In the genomic region with DNA sequence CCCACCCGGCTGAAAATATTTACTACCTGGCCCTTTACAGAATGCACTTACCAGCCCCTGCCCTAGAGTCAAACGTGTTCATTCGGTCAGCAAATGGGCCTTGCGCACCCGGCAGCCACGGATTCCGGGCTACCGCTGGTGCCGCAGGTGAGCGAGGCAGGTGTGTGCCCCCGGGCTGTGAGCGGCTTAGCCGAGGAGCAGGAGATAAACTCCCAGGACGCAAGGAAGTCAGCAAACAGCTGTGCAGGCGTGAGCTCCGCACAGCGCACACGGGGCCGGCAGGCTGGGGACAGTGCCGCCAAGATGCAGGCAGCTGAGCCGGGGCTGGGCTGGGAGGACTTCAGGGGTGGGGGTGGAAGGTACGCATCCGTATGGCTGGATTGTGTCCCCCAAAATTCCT, we compare ENCODE assay signal across 23 cellular contexts.
"Had no signal": no experiment of that assay in that cellular context is flagged by ENCODE, and none has a peak within 500 bp of the region (broad histone marks: within the 10 kb centered on the region; RNA-seq: fewer than 3 reads in every experiment).

No MANE protein-coding gene starts in this region.

- H3K9me3 Mint-ChIP-seq: activated naive CD4-positive, alpha-beta T cell treated with anti-CD3 and anti-CD28 coated beads, Interleukin-2, amount 10 ng/mL, durations not matched to agents 7 days and 5 days; activated naive CD8-positive, alpha-beta T cell treated with anti-CD3 and anti-CD28 coated beads, Interleukin-2, amount 50 U/mL, for 24 hours; dendritic cell treated with granulocyte-macrophage colony-stimulating factor and Interleukin-4, amounts not matched to agents 40 ng/mL and 50 ng/mL, for 4 days; T-helper 1 cell treated with Interleukin-12 subunit alpha and Interleukin-12 subunit beta and Interleukin-4 antibody, amounts not matched to agents 30 μg/mL and 1 μg/mL, for 36 hours; type B pancreatic cell had no signal

- H3K27ac ChIP-seq: neutrophil, pancreas, psoas muscle, right atrium auricular region, thoracic aorta had no signal

- H3K4me3 Mint-ChIP-seq: activated B cell treated with CpG ODN at 0.5 μM for 24 hours; activated CD4-positive, alpha-beta T cell treated with anti-CD3 and anti-CD28 coated beads for 36 hours; activated naive CD4-positive, alpha-beta T cell treated with anti-CD3 and anti-CD28 coated beads, Interleukin-2, amount 10 ng/mL, durations not matched to agents 7 days and 5 days; activated naive CD8-positive, alpha-beta T cell treated with anti-CD3 and anti-CD28 coated beads, Interleukin-2, amount 50 U/mL, for 24 hours; brain; dendritic cell treated with granulocyte-macrophage colony-stimulating factor and Interleukin-4, amounts not matched to agents 40 ng/mL and 50 ng/mL, for 4 days; mesothelial cell of epicardium; T-helper 1 cell treated with Interleukin-12 subunit alpha and Interleukin-12 subunit beta and Interleukin-4 antibody, amounts not matched to agents 30 μg/mL and 1 μg/mL, for 36 hours; type B pancreatic cell had no signal

- H3K36me3 ChIP-seq: heart right ventricle, neutrophil, pancreas, right atrium auricular region, spleen, thoracic aorta had no signal

- H3K36me3 Mint-ChIP-seq: activated naive CD4-positive, alpha-beta T cell treated with anti-CD3 and anti-CD28 coated beads, Interleukin-2, amount 10 ng/mL, durations not matched to agents 7 days and 5 days; mesothelial cell of epicardium; naive thymus-derived CD8-positive, alpha-beta T cell; type B pancreatic cell had no signal

- H3K4me1 ChIP-seq: pancreas, psoas muscle had no signal

- H3K27me3 Mint-ChIP-seq: activated naive CD4-positive, alpha-beta T cell treated with anti-CD3 and anti-CD28 coated beads, Interleukin-2, amount 10 ng/mL, durations not matched to agents 7 days and 5 days had no signal

- H3K4me3 ChIP-seq: heart right ventricle, pancreas, psoas muscle, right atrium auricular region, thoracic aorta had no signal

- H3K27me3 ChIP-seq: neutrophil, pancreas, right atrium auricular region had no signal

- H3K27ac Mint-ChIP-seq: activated B cell treated with CpG ODN at 0.5 μM for 24 hours; activated CD4-positive, alpha-beta T cell treated with anti-CD3 and anti-CD28 coated beads for 36 hours; activated naive CD4-positive, alpha-beta T cell treated with anti-CD3 and anti-CD28 coated beads, Interleukin-2, amount 10 ng/mL, durations not matched to agents 7 days and 5 days; activated naive CD8-positive, alpha-beta T cell treated with anti-CD3 and anti-CD28 coated beads, Interleukin-2, amount 50 U/mL, for 24 hours; brain; mesothelial cell of epicardium; T-helper 1 cell treated with Interleukin-12 subunit alpha and Interleukin-12 subunit beta and Interleukin-4 antibody, amounts not matched to agents 30 μg/mL and 1 μg/mL, for 36 hours; type B pancreatic cell had no signal

- ATAC-seq: activated CD4-positive, alpha-beta T cell treated with anti-CD3 and anti-CD28 coated beads for 36 hours; activated naive CD8-positive, alpha-beta T cell treated with anti-CD3 and anti-CD28 coated beads, Interleukin-2, amount 50 U/mL, for 24 hours; heart right ventricle; naive thymus-derived CD8-positive, alpha-beta T cell; pancreas; psoas muscle had no signal

- DNase-seq: activated B cell treated with CpG ODN at 0.5 μM for 24 hours; activated CD4-positive, alpha-beta T cell treated with anti-CD3 and anti-CD28 coated beads for 36 hours; activated CD4-positive, alpha-beta T cell treated with anti-CD3 and anti-CD28 coated beads, Interleukin-2, amount 50 U/mL, for 4 hours; activated effector memory CD4-positive, alpha-beta T cell treated with anti-CD3 and anti-CD28 coated beads, Interleukin-2, amount 50 U/mL, for 16 hours; activated naive CD4-positive, alpha-beta T cell treated with anti-CD3 and anti-CD28 coated beads, Interleukin-2, amount 10 ng/mL, durations not matched to agents 7 days and 5 days; activated naive CD8-positive, alpha-beta T cell treated with anti-CD3 and anti-CD28 coated beads, Interleukin-2, amount 50 U/mL, for 24 hours; effector CD4-positive, alpha-beta T cell; erythroblast; heart right ventricle; naive thymus-derived CD8-positive, alpha-beta T cell; spleen; stimulated activated CD4-positive, alpha-beta T cell treated with anti-CD3 and anti-CD28 coated beads, Interleukin-4, amount 100 ng/mL, for 1 hour; stimulated activated naive CD4-positive, alpha-beta T cell treated with Interleukin-2 at 50 U/mL for 16 hours had no signal

- H3K9me3 ChIP-seq: neutrophil, pancreas had no signal
